8 cellular contexts compared by ENCODE assay signal in the genomic region with DNA sequence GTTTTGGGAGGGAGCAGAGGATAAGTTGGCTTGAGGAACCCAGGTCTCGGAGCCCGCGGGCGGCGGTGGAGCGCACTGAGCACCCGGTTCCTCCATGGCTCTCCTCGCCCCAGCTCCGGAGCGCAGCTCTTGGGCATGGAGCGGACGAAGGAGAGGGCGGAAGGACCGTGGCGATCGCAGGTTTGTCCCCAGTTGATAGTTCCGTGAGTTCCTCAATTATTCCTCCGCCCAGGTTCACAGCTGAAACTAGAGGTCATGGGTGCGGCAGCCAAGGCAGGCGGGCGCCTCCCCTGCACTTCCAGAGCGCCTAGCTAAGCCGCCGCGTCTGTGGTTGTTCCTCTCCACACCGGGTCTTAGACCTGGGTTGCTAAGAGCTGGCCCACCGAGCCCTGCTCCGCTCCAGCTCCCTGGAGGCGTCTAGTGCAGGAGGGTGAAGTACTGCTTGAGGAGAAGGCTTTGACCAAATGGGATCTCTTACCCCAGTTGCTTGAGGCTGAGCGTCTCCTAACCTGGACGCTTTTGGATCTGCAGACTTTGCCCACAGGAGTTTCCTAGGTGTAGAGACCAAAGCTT. TPM values are rescaled to one million over a fixed set of nuclear protein-coding genes. Genes with fewer than 3 reads are reported as not detected.
DNase-seq lines count a peak whose midpoint lies in the region; ATAC-seq and TF ChIP-seq lines count a peak whose summit lies in the region.

A gene with protein sequence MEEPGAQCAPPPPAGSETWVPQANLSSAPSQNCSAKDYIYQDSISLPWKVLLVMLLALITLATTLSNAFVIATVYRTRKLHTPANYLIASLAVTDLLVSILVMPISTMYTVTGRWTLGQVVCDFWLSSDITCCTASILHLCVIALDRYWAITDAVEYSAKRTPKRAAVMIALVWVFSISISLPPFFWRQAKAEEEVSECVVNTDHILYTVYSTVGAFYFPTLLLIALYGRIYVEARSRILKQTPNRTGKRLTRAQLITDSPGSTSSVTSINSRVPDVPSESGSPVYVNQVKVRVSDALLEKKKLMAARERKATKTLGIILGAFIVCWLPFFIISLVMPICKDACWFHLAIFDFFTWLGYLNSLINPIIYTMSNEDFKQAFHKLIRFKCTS (minus strand): TSS at position 184 of the 573 bp plus-strand sequence. CDS start 88 bp downstream, at position 96.

- TF ChIP-seq CTCF in BE2C (IDR thresholded peaks at IDR 0.05; ENCODE audit: low read depth, low read length) = no peak
- TF ChIP-seq CTCF in nephron progenitor cell (IDR thresholded peaks at IDR 0.05) = no peak

- 3 to 4% methylated on average over 31 of the region's 31 CpGs for WGBS in esophagus, 2 donors

- no peaks in the 10 kb centered on the region for H3K4me1 ChIP-seq in BE2C
- H3K4me1 ChIP-seq in esophagus (ENCODE audit: control insufficient read depth in 2 of 2, insufficient read depth in 2 of 2, low read length in 1 of 2) = peaks cover 7 to 13% of the 10 kb centered on the region in 2 donors

- H3K36me3 Mint-ChIP-seq in nephron progenitor cell (ENCODE audit: low read depth) = no peaks in the 10 kb centered on the region

- peaks cover 26% of the 10 kb centered on the region for H3K4me1 Mint-ChIP-seq in nephron progenitor cell

- H3K9me3 Mint-ChIP-seq in nephron progenitor cell = no peaks in the 10 kb centered on the region

- ATAC-seq in HG03442 (IDR thresholded peaks at IDR 0.05; ENCODE audit: unreplicated experiment) = no peak
- no peak for ATAC-seq in HG03025 (IDR thresholded peaks at IDR 0.05; ENCODE audit: low FRiP score, unreplicated experiment)
- ATAC-seq in GM19035 (IDR thresholded peaks at IDR 0.05; ENCODE audit: unreplicated experiment) = no peak

- H3K27ac ChIP-seq in esophagus (ENCODE audit: low read depth in 2 of 2, low read length in 1 of 2) = peak within 1 kb of the TSS in 1 of 2 donors; percentile 62

- H3K27me3 Mint-ChIP-seq in nephron progenitor cell (ENCODE audit: low read depth, poor library complexity) = peaks cover 79% of the 10 kb centered on the region

- DNase-seq in BE2C (no peak), RPMI7951 (ENCODE audit: low read depth) (peak; percentile 46), nephron progenitor cell (peak; percentile 34)
- DNase-seq in stimulated activated CD4-positive, alpha-beta T cell treated with anti-CD3 and anti-CD28 coated beads, Interleukin-4, amount 100 ng/mL, for 4 hours = no peak

- H3K9me3 ChIP-seq in BE2C = no peaks in the 10 kb centered on the region; the same call in 1 of the 2 replicates
- peaks cover 0 to 6% of the 10 kb centered on the region in 2 donors for H3K9me3 ChIP-seq in esophagus (ENCODE audit: control insufficient read depth in 2 of 2, insufficient read depth in 1 of 2, low read depth in 1 of 2, low read length in 1 of 2)

- H3K36me3 ChIP-seq in BE2C = no peaks in the 10 kb centered on the region
- no peaks in the 10 kb centered on the region for H3K36me3 ChIP-seq in esophagus (ENCODE audit: control insufficient read depth in 2 of 2, insufficient read depth in 2 of 2, low read length in 1 of 2)

- H3K4me3 ChIP-seq in BE2C (ENCODE audit: low read depth, low read length) (peak within 1 kb of the TSS; percentile 34), esophagus (ENCODE audit: low read depth in 1 of 2, low read length in 2 of 2) (peak within 1 kb of the TSS; percentile 31 to 39)

- no peak within 1 kb of the TSS for H3K27ac Mint-ChIP-seq in nephron progenitor cell

- H3K27me3 ChIP-seq in BE2C = peaks cover 69% of the 10 kb centered on the region
- peaks cover 7 to 21% of the 10 kb centered on the region in 2 donors for H3K27me3 ChIP-seq in esophagus (ENCODE audit: control insufficient read depth in 1 of 2, insufficient read depth in 2 of 2, low read length in 2 of 2)

- H3K4me3 Mint-ChIP-seq in nephron progenitor cell = peak within 1 kb of the TSS; percentile 93

RNA-seq across cellular contexts. Expression of the gene that starts here (rescaled TPM):
- polyA plus RNA-seq in BE2C (2012; ENCODE audit: insufficient read depth, insufficient read length, low read depth) = not detected
- total RNA-seq in RPMI7951 (2014; rRNA removed; shearing (Covaris generic)) = 0.68 and 0.72 TPM in 2 replicates
- polyA plus RNA-seq in esophagus = under 1 TPM; 0.02 to 0.04 TPM

Comparison
In these comparisons a context has a peak if more than half of its experiments do, and no peak if none do; other contexts are left out.
1. Peak in DNase-seq in RPMI7951; RNA of the gene not detected or under 1 TPM.